7 cellular contexts compared by ENCODE assay signal in the genomic region with DNA sequence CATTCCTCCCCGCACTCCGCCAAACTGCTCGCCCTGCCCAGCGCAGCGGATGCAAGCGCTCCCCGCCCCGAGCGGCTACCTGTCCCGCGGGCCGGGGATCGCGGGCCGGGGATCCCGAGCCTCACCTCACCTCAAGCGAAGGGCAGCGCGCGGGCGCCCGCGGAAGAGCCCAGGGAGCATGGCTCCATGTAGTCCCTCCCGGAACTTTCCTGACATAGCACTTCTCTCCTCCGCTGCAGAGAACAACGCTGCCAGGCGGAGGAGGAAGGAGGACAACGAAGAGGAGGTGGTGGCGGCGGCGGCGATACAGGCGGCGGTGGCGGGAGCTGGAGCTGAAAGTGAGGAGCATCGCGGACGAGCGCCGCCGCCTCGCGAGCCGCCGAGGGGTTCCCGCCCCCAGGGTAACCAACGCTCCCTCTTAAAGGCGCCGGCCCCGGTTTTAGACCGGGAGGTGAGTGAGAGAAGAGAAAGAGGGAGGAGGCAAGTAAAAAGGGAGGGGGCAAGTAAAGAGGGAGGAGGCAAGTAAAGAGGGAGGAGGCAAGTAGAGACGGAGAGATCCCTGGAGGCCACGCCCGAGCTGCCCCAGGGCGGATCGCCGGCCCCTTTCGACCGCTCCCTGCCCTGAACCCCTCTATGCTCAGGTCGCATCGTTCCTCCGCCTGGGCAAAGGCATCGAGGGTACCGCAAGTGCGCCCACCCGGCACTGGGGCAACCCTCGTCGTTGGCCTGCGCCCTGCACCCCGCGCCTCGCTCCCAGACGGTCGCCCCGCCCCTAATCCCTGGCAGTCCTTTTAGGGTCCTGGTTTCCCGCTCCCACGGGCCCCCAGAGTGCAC. TPM values are rescaled to one million over a fixed set of nuclear protein-coding genes. Genes with fewer than 3 reads are reported as not detected.
DNase-seq lines count a peak whose midpoint lies in the region; ATAC-seq, FAIRE-seq and TF ChIP-seq lines count a peak whose summit lies in the region.

TSS of gene GPR63 (minus strand) at position 340 of the 834 bp plus-strand sequence. CDS start 37,746 bp downstream, outside the sequence.

- no peaks in the 10 kb centered on the region for H3K27me3 ChIP-seq in small intestine (ENCODE audit: control insufficient read depth in 2 of 2, insufficient read depth in 2 of 2, low read length in 2 of 2)

- ATAC-seq in HG02642 (IDR thresholded peaks at IDR 0.05; ENCODE audit: poor library complexity, unreplicated experiment) = peak; percentile 94

- H3K4me3 Mint-ChIP-seq in brain = peak within 1 kb of the TSS; percentile 96 to 99 (median 99)

- no peaks in the 10 kb centered on the region for H3K9me3 ChIP-seq in iPS-18c (ENCODE audit: control insufficient read depth, insufficient read depth, low read length)
- no peaks in the 10 kb centered on the region for H3K9me3 ChIP-seq in small intestine (ENCODE audit: control insufficient read depth, low read depth)

- peak; percentile 75 for TF ChIP-seq POLR2A in GM15510 (IDR thresholded peaks at IDR 0.05; ENCODE audit: borderline replicate concordance, extremely low read depth, insufficient read length)

- H3K4me3 ChIP-seq in iPS-18c (ENCODE audit: insufficient read depth, low read depth, low read length) = peak within 1 kb of the TSS; percentile 91
- peak within 1 kb of the TSS; percentile 65 to 81 for H3K4me3 ChIP-seq in small intestine (ENCODE audit: low read depth in 1 of 2, low read length in 2 of 2)

- no peak for TF ChIP-seq CTCF in brain (conservative IDR thresholded peaks at IDR 0.05)

- peaks cover 41% of the 10 kb centered on the region for H3K4me1 Mint-ChIP-seq in brain

- no peaks in the 10 kb centered on the region for H3K36me3 ChIP-seq in small intestine (ENCODE audit: control insufficient read depth in 2 of 2, insufficient read depth in 2 of 2, low read length in 2 of 2)

- no peaks in the 10 kb centered on the region for H3K36me3 Mint-ChIP-seq in brain

- no peak for FAIRE-seq in small intestine (lab: Jason Lieb, UNC)

- H3K27ac Mint-ChIP-seq in brain = peak within 1 kb of the TSS; percentile 88 to 95 (median 90)

- H3K9me3 Mint-ChIP-seq in brain = no peaks in the 10 kb centered on the region

- DNase-seq in NCI-H1105 (lab: John Stamatoyannopoulos, UW) (peak; percentile 62), T-helper 9 cell (peak; percentile 57), small intestine (peak; percentile 75)

- peak within 1 kb of the TSS in 1 of 2 donors; percentile 34 for H3K27ac ChIP-seq in small intestine (ENCODE audit: low read depth in 1 of 2, low read length in 1 of 2)

- WGBS in small intestine, 3 donors = 0% methylated on average over 68 to 77 of the region's 77 CpGs

- peaks cover 20% of the 10 kb centered on the region for H3K27me3 Mint-ChIP-seq in brain

- H3K4me1 ChIP-seq in small intestine (ENCODE audit: control insufficient read depth in 2 of 2, insufficient read depth in 1 of 2, low read depth in 1 of 2, low read length in 1 of 2) = peaks cover 0 to 2% of the 10 kb centered on the region in 2 donors

RNA-seq across cellular contexts. Expression of gene GPR63, which starts in this region (rescaled TPM):
- polyA plus RNA-seq in brain (ENCODE audit: insufficient read depth, low read depth, low replicate concordance) (0.73 TPM), small intestine (under 1 TPM; under 0.01 to 0.69 (median 0.27) TPM)

Comparison
In these comparisons a context has a peak if more than half of its experiments do, and no peak if none do; other contexts are left out.
1. Peak in DNase-seq and H3K4me3 ChIP-seq in small intestine; RNA of the gene not detected or under 1 TPM.